ENCODE assay signal across 12 cellular contexts in genomic region chr2:134273240-134273983, GRCh38.
"Had no signal": no experiment of that assay in that cellular context is flagged by ENCODE, and none has a peak within 500 bp of the region (broad histone marks: within the 10 kb centered on the region; RNA-seq: fewer than 3 reads in every experiment).

No MANE protein-coding gene starts in this region.

- H3K27me3 ChIP-seq: gastroesophageal sphincter, right lobe of liver, upper lobe of left lung had no signal

- DNase-seq: activated CD4-positive, alpha-beta T cell treated with anti-CD3 and anti-CD28 coated beads for 4 hours; activated naive CD4-positive, alpha-beta T cell treated with Interleukin-2 at 50 U/mL for 16 hours; central memory CD4-positive, alpha-beta T cell; cortex of kidney; effector CD8-positive, alpha-beta T cell; right lobe of liver; stimulated activated CD4-positive, alpha-beta T cell treated with anti-CD3 and anti-CD28 coated beads, Interleukin-2, amount 100 ng/mL, for 48 hours had no signal

- H3K27ac ChIP-seq: gastroesophageal sphincter, prostate gland, right lobe of liver, upper lobe of left lung, VCaP had no signal

- ATAC-seq: gastroesophageal sphincter, right lobe of liver had no signal

- H3K4me3 ChIP-seq: gastroesophageal sphincter, prostate gland, right lobe of liver, upper lobe of left lung had no signal

- H3K4me3 Mint-ChIP-seq: stimulated activated naive CD8-positive, alpha-beta T cell treated with anti-CD3 and anti-CD28 coated beads, Interleukin-15, Interleukin-2, amounts not matched to agents 100 ng/mL and 50 ng/mL, for 24 hours had no signal

- H3K36me3 ChIP-seq: prostate gland had no signal

- H3K9me3 ChIP-seq: gastroesophageal sphincter, prostate gland, right lobe of liver, upper lobe of left lung had no signal

- H3K27me3 Mint-ChIP-seq: stimulated activated naive CD8-positive, alpha-beta T cell treated with anti-CD3 and anti-CD28 coated beads, Interleukin-15, Interleukin-2, amounts not matched to agents 100 ng/mL and 50 ng/mL, for 24 hours had no signal

- H3K4me1 ChIP-seq: prostate gland, upper lobe of left lung had no signal
